In the genomic region with DNA sequence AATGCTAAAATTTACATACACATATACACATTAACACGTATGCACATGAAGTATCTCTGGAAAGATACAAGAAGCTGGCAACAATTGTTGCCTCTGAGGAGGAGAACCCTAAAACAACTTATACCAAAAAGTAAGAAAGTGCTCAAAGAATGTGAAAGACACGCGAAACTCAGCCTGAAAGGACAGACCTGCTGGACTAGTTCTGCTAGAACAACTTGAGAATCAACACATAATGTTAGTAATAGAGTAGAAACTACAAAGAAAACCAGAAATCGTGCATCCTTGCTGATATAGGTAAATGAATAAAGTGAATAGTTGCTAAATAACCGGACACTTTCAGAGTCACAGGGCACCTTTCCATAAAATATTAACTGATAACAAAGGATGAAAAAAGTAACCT, we compare ENCODE assay signal across 28 cellular contexts.
DNase-seq lines count a peak whose midpoint lies in the region; ATAC-seq, FAIRE-seq and TF ChIP-seq lines count a peak whose summit lies in the region.
"Had no signal": no experiment of that assay in that cellular context is flagged by ENCODE, and none has a peak within 500 bp of the region (broad histone marks: within the 10 kb centered on the region; RNA-seq: fewer than 3 reads in every experiment).

No MANE protein-coding gene starts in this region.

- ATAC-seq in left lung = peak; percentile 24
- ATAC-seq: A549, K562 had no signal

- H4K20me1 ChIP-seq in Karpas-422 (ENCODE audit: insufficient read depth, low read depth, low read length) = peaks cover 10% of the 10 kb centered on the region

- no peak for TF ChIP-seq POLR2A in erythroblast (IDR thresholded peaks at IDR 0.05; ENCODE audit: low read length)

- H3K9me2 ChIP-seq in Karpas-422 (replicated peaks; ENCODE audit: insufficient read depth, low read length) = no peaks in the 10 kb centered on the region

- H3K4me3 ChIP-seq in bronchial epithelial cell (ENCODE audit: low read depth, low read length) (no peak overlapping the region), left lung (no peak overlapping the region), Karpas-422 (ENCODE audit: low read length) (no peak overlapping the region)
- H3K4me3 ChIP-seq: A549, K562, SJSA1 had no signal

- no peaks in the 10 kb centered on the region for H3K27me3 ChIP-seq in bronchial epithelial cell (ENCODE audit: control insufficient read depth, insufficient read depth, low read length)
- no peaks in the 10 kb centered on the region for H3K27me3 ChIP-seq in left lung
- no peaks in the 10 kb centered on the region for H3K27me3 ChIP-seq in Karpas-422 (ENCODE audit: low read length)
- H3K27me3 ChIP-seq: SJSA1 had no signal

- no peak overlapping the region for H3K27ac ChIP-seq in left lung
- no peak overlapping the region for H3K27ac ChIP-seq in Karpas-422 (ENCODE audit: low read length)
- H3K27ac ChIP-seq: A549, SJSA1 had no signal

- H3K36me3 Mint-ChIP-seq in progenitor cell of endocrine pancreas (ENCODE audit: insufficient read depth) = peaks cover 12% of the 10 kb centered on the region

- no peaks in the 10 kb centered on the region for H3K79me2 ChIP-seq in Karpas-422 (ENCODE audit: low read length)

- intact Hi-C loops in left lung (cut with DNase I) = no loop called here

- no peak for TF ChIP-seq RAD21 in Ishikawa (IDR thresholded peaks at IDR 0.05; ENCODE audit: low read depth)

- H3K9me3 Mint-ChIP-seq in progenitor cell of endocrine pancreas (ENCODE audit: low read depth) = no peaks in the 10 kb centered on the region
- H3K9me3 Mint-ChIP-seq: CD4-positive, alpha-beta memory T cell had no signal

- H3K27me3 Mint-ChIP-seq in progenitor cell of endocrine pancreas = no peaks in the 10 kb centered on the region
- H3K27me3 Mint-ChIP-seq: CD4-positive, alpha-beta memory T cell had no signal

- H3K9ac ChIP-seq in Karpas-422 (ENCODE audit: low read length) = no peak overlapping the region

- no peak for FAIRE-seq in bronchial epithelial cell (lab: Jason Lieb, UNC)
- FAIRE-seq: A549, GM18507, H54, K562 had no signal

- H3K4me1 Mint-ChIP-seq in progenitor cell of endocrine pancreas (ENCODE audit: low read depth) = peaks cover 59% of the 10 kb centered on the region
- H3K4me1 Mint-ChIP-seq: CD4-positive, alpha-beta memory T cell had no signal

- H3K4me3 Mint-ChIP-seq in progenitor cell of endocrine pancreas (ENCODE audit: low read depth) = no peak overlapping the region
- H3K4me3 Mint-ChIP-seq: CD4-positive, alpha-beta memory T cell had no signal

- no peak overlapping the region for H3K4me2 ChIP-seq in Karpas-422 (ENCODE audit: low read depth, low read length, poor library complexity, severe bottlenecking)
- H3K4me2 ChIP-seq: A549 had no signal

- DNase-seq in bronchial epithelial cell (ENCODE audit: low read depth) (peak; percentile 38), left lung (no peak), progenitor cell of endocrine pancreas (ENCODE audit: low spot score, unreplicated experiment) (no peak), erythroblast (lab: John Stamatoyannopoulos, UW) (no peak), EL (no peak), Karpas-422 (no peak)
- DNase-seq in stimulated activated CD4-positive, alpha-beta T cell treated with anti-CD3 and anti-CD28 coated beads, Interleukin-2, amount 100 ng/mL, for 24 hours = no peak
- DNase-seq: C1 segment of cervical spinal cord; CD4-positive, alpha-beta memory T cell; DMS 273 treated with DMSO at 0.1 percent for 48 hours; MV-4-11; NCI-H1105; NCI-H1436 treated with DMSO at 0.1 percent for 48 hours; NCI-H187 treated with DMSO at 0.1 percent for 48 hours; NCI-H2107; NCI-H446; NCI-H524 treated with DMSO at 0.1 percent for 48 hours; NCI-H82; NK-92 treated with Interleukin-12 subunit alpha and Interleukin-12 subunit beta, amount 100 ng/mL, for 24 hours; Right ventricle myocardium superior; RPMI8226 had no signal

- TF ChIP-seq EP300 in Ishikawa (IDR thresholded peaks at IDR 0.05; ENCODE audit: borderline replicate concordance) = no peak

- TF ChIP-seq CTCF in bronchial epithelial cell (IDR thresholded peaks at IDR 0.05; ENCODE audit: insufficient read depth, low read length, severe bottlenecking) (no peak), left lung (IDR thresholded peaks at IDR 0.05) (no peak), progenitor cell of endocrine pancreas (IDR thresholded peaks at IDR 0.05; ENCODE audit: unreplicated experiment) (no peak)

- peak overlapping the region; percentile 78 for H3K27ac Mint-ChIP-seq in progenitor cell of endocrine pancreas
- H3K27ac Mint-ChIP-seq: CD4-positive, alpha-beta memory T cell had no signal

- H3K4me1 ChIP-seq in left lung (peaks cover 20 to 26% of the 10 kb centered on the region in 2 donors), Karpas-422 (ENCODE audit: low read length) (no peaks in the 10 kb centered on the region)
- H3K4me1 ChIP-seq: SJSA1 had no signal

- H2AFZ ChIP-seq in Karpas-422 (ENCODE audit: low read length) = no peak overlapping the region

- H3K36me3 ChIP-seq in bronchial epithelial cell (ENCODE audit: control insufficient read depth, insufficient read depth, low read length) = no peaks in the 10 kb centered on the region
- no peaks in the 10 kb centered on the region for H3K36me3 ChIP-seq in left lung
- H3K36me3 ChIP-seq in Karpas-422 (ENCODE audit: insufficient read depth, low read length) = no peaks in the 10 kb centered on the region
- H3K36me3 ChIP-seq: SJSA1 had no signal

- no peaks in the 10 kb centered on the region for H3K9me3 ChIP-seq in left lung
- no peaks in the 10 kb centered on the region for H3K9me3 ChIP-seq in Karpas-422 (ENCODE audit: low read length)
- H3K9me3 ChIP-seq: A549, Caco-2, SJSA1 had no signal

TF ChIP-seq in Ishikawa, 13 proteins besides CTCF, POLR2A, EP300 and RAD21:
- TF ChIP-seq TCF12 (IDR thresholded peaks at IDR 0.05; ENCODE audit: low read depth) (no peak), ZBTB7A (IDR thresholded peaks at IDR 0.05; ENCODE audit: low read depth) (no peak), FOXM1 (IDR thresholded peaks at IDR 0.05; ENCODE audit: borderline replicate concordance, low read depth) (no peak), TEAD4 (IDR thresholded peaks at IDR 0.05) (0 out of 2 replicates have a peak, but pooled peaks have one; percentile 40)
- TF ChIP-seq, protein P1, sequence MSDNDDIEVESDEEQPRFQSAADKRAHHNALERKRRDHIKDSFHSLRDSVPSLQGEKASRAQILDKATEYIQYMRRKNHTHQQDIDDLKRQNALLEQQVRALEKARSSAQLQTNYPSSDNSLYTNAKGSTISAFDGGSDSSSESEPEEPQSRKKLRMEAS (IDR thresholded peaks at IDR 0.05) = no peak
- TF ChIP-seq, protein P2, sequence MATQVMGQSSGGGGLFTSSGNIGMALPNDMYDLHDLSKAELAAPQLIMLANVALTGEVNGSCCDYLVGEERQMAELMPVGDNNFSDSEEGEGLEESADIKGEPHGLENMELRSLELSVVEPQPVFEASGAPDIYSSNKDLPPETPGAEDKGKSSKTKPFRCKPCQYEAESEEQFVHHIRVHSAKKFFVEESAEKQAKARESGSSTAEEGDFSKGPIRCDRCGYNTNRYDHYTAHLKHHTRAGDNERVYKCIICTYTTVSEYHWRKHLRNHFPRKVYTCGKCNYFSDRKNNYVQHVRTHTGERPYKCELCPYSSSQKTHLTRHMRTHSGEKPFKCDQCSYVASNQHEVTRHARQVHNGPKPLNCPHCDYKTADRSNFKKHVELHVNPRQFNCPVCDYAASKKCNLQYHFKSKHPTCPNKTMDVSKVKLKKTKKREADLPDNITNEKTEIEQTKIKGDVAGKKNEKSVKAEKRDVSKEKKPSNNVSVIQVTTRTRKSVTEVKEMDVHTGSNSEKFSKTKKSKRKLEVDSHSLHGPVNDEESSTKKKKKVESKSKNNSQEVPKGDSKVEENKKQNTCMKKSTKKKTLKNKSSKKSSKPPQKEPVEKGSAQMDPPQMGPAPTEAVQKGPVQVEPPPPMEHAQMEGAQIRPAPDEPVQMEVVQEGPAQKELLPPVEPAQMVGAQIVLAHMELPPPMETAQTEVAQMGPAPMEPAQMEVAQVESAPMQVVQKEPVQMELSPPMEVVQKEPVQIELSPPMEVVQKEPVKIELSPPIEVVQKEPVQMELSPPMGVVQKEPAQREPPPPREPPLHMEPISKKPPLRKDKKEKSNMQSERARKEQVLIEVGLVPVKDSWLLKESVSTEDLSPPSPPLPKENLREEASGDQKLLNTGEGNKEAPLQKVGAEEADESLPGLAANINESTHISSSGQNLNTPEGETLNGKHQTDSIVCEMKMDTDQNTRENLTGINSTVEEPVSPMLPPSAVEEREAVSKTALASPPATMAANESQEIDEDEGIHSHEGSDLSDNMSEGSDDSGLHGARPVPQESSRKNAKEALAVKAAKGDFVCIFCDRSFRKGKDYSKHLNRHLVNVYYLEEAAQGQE (IDR thresholded peaks at IDR 0.05; ENCODE audit: low read depth) = no peak
TF ChIP-seq in Ishikawa: peak in this region for 1.
